ENCODE assay signal across 8 cellular contexts in the genomic region with DNA sequence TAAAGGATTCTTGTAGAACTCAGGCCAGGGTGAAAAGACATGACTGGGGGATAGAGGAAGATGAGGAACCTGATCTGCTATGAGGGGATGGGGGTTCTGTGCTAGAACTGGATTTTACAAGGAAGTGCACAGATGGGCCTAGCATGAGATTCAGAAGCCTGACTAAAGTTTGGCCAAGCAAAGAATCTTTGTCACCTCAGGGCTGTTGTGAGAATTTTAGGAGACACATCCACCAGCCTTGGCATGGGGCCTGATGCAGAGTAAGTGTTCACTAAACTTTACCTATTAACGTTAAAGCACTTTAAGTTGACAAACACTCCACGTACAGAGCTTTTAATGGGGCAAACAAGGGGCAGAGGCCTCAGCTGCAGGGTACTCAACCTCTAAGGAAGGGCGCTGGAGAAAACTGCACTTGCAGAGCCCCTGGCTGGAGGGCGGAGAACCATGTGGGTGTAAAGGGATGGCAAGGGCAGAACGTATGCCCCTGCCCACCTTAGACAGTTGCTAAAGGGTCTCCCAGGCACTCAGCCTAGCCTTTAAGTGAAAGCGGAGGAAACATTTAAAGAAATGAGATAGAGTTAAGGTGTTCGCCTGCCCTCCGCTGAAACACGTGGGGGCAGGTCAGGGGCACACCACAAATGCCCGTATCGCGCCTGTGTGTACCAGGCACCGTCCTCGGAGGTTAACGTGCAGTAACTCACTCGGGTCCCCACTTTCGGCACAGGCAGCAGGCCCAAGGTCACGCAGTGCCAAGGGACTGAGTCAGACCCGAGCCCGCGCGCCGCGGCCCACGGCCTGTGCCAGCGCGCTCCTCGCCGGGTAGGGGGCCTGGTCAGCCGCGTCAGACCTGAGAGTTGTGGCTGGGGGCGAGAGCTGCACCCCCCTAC. TPM values are rescaled to one million over a fixed set of nuclear protein-coding genes. Genes with fewer than 3 reads are reported as not detected.
DNase-seq lines count a peak whose midpoint lies in the region; ATAC-seq and TF ChIP-seq lines count a peak whose summit lies in the region.

No MANE protein-coding gene starts in this region.

- H3K9me3 ChIP-seq in Peyer's patch = no peaks in the 10 kb centered on the region
- no peaks in the 10 kb centered on the region for H3K9me3 ChIP-seq in mucosa of rectum (ENCODE audit: control insufficient read depth in 2 of 2, low read length in 2 of 2)

- TF ChIP-seq POLR2A in Peyer's patch (IDR thresholded peaks at IDR 0.05) = no peak

- H3K27ac ChIP-seq in Peyer's patch (peak overlapping the region; percentile 65 to 97 (median 82)), mucosa of rectum (ENCODE audit: low read depth in 2 of 2, low read length in 2 of 2) (peak overlapping the region; percentile 69 to 70)

- H3K4me1 ChIP-seq in Peyer's patch (peaks cover 0 to 15% (median 3%) of the 10 kb centered on the region in 4 donors), mucosa of rectum (ENCODE audit: control insufficient read depth in 2 of 2, insufficient read depth in 2 of 2, low read length in 2 of 2) (peaks cover 16 to 21% of the 10 kb centered on the region in 2 donors)

- H3K36me3 ChIP-seq in Peyer's patch (peaks cover 0 to 4% (median 0%) of the 10 kb centered on the region in 3 donors), mucosa of rectum (ENCODE audit: control insufficient read depth in 2 of 2, insufficient read depth in 2 of 2, low read length in 2 of 2) (no peaks in the 10 kb centered on the region)

- peak; percentile 24 for DNase-seq in stimulated activated CD4-positive, alpha-beta T cell treated with anti-CD3 and anti-CD28 coated beads, Interleukin-12 subunit alpha, Interleukin-12 subunit beta, amount 100 ng/mL, for 4 hours
- DNase-seq in stimulated activated CD4-positive, alpha-beta T cell treated with anti-CD3 and anti-CD28 coated beads, Interleukin-4, amount 100 ng/mL, for 24 hours = no peak
- DNase-seq in Peyer's patch (peak in 2 of 3 donors; percentile 33 to 56), MV-4-11 (lab: John Stamatoyannopoulos, UW) (no peak), HuH-7 (ENCODE audit: low spot score) (no peak)
- peak; percentile 35 for DNase-seq in effector CD8-positive, alpha-beta T cell (lab: John Stamatoyannopoulos, UW)

- peak overlapping the region; percentile 60 to 74 for H3K9ac ChIP-seq in mucosa of rectum (ENCODE audit: low read depth in 1 of 2, low read length in 2 of 2)

- H3K27me3 ChIP-seq in Peyer's patch (no peaks in the 10 kb centered on the region), mucosa of rectum (ENCODE audit: control insufficient read depth in 2 of 2, insufficient read depth in 2 of 2, low read length in 2 of 2) (no peaks in the 10 kb centered on the region)

- TF ChIP-seq CTCF in Peyer's patch (IDR thresholded peaks at IDR 0.05) = no peak

- peak overlapping the region; percentile 87 to 96 (median 91) for H3K4me3 ChIP-seq in Peyer's patch
- peak overlapping the region; percentile 68 to 74 for H3K4me3 ChIP-seq in mucosa of rectum (ENCODE audit: low read length in 2 of 2)

- no peak for ATAC-seq in GM19467 (IDR thresholded peaks at IDR 0.05; ENCODE audit: unreplicated experiment)

RNA-seq across cellular contexts. Expression of a gene that starts 1.0 kb away (rescaled TPM):
- total RNA-seq in Peyer's patch = 10 to 100 TPM; 20.3 to 29.7 (median 22.7) TPM

RNA-seq across cellular contexts. Expression of a gene that starts 1.0 kb away (rescaled TPM):
- 10 to 100 TPM; 15.8 to 20.5 (median 17.7) TPM for total RNA-seq in Peyer's patch

Comparison
In these comparisons a context has a peak if more than half of its experiments do, and no peak if none do; other contexts are left out.
1. DNase-seq: peak in stimulated activated CD4-positive, alpha-beta T cell treated with anti-CD3 and anti-CD28 coated beads, Interleukin-12 subunit alpha, Interleukin-12 subunit beta, amount 100 ng/mL, for 4 hours (single experiment), Peyer's patch (2 of 3) and effector CD8-positive, alpha-beta T cell (single experiment); none in stimulated activated CD4-positive, alpha-beta T cell treated with anti-CD3 and anti-CD28 coated beads, Interleukin-4, amount 100 ng/mL, for 24 hours (single experiment), MV-4-11 (single experiment) and HuH-7 (single experiment).